Comparison of ENCODE assay signal across 1 cellular context in the genomic region with DNA sequence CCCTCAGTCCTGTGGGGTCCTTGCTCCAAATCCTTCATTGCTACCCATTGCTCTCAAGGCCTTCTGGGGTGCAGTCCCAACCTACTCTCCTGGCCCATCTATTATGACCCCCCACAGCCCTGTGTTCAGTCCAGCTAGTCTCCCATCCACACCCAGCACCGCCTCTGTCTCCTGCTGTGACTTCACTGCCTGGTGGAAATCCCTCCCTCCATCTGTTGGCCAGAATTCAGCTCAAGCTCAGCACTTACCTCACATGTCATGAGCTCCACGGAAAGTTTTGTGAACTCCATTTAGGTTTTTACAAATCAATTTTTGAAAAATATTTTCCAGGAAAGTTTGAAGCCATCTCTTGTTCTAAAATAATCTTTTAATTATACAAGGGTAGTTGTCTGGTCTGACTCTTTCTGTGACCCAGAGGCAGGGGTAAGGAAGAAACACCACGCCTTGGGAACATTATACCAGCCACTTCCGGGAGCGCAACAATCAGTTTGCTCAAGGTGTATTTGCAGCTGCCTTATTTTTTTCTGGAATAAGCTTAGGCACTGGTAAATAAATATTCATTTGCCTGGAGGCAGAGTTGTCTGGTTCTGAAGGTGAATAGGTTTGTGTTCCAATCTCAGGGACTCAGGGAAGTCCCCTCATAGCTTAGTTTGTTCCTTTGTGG.
A peak's percentile ranks its signal among the peaks of the same experiment; 100 is the strongest.
TF ChIP-seq lines count a peak whose summit lies in the region.

No MANE protein-coding gene starts in this region.

TF ChIP-seq in K562, 482 proteins besides CTCF, POLR2A, EP300 and RAD21:
- no peak for TF ChIP-seq ARID4B (CRISPR knock-in tag; IDR thresholded peaks at IDR 0.05)
- no peak for TF ChIP-seq NCOA1 (IDR thresholded peaks at IDR 0.05; ENCODE audit: low read depth)
- peak; percentile 56 for TF ChIP-seq CBFA2T3 (IDR thresholded peaks at IDR 0.05)
- TF ChIP-seq, protein P1, sequence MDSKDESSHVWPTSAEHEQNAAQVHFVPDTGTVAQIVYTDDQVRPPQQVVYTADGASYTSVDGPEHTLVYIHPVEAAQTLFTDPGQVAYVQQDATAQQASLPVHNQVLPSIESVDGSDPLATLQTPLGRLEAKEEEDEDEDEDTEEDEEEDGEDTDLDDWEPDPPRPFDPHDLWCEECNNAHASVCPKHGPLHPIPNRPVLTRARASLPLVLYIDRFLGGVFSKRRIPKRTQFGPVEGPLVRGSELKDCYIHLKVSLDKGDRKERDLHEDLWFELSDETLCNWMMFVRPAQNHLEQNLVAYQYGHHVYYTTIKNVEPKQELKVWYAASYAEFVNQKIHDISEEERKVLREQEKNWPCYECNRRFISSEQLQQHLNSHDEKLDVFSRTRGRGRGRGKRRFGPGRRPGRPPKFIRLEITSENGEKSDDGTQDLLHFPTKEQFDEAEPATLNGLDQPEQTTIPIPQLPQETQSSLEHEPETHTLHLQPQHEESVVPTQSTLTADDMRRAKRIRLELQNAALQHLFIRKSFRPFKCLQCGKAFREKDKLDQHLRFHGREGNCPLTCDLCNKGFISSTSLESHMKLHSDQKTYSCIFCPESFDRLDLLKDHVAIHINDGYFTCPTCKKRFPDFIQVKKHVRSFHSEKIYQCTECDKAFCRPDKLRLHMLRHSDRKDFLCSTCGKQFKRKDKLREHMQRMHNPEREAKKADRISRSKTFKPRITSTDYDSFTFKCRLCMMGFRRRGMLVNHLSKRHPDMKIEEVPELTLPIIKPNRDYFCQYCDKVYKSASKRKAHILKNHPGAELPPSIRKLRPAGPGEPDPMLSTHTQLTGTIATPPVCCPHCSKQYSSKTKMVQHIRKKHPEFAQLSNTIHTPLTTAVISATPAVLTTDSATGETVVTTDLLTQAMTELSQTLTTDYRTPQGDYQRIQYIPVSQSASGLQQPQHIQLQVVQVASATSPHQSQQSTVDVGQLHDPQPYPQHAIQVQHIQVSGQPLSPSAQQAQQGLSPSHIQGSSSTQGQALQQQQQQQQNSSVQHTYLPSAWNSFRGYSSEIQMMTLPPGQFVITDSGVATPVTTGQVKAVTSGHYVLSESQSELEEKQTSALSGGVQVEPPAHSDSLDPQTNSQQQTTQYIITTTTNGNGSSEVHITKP (IDR thresholded peaks at IDR 0.05; ENCODE audit: partially characterized antibody) = peak; percentile 15
- peak; percentile 9; the same call in 1 of the 2 replicates for TF ChIP-seq NFIC (IDR thresholded peaks at IDR 0.05)
